ENCODE assay signal across 28 cellular contexts in the genomic region with DNA sequence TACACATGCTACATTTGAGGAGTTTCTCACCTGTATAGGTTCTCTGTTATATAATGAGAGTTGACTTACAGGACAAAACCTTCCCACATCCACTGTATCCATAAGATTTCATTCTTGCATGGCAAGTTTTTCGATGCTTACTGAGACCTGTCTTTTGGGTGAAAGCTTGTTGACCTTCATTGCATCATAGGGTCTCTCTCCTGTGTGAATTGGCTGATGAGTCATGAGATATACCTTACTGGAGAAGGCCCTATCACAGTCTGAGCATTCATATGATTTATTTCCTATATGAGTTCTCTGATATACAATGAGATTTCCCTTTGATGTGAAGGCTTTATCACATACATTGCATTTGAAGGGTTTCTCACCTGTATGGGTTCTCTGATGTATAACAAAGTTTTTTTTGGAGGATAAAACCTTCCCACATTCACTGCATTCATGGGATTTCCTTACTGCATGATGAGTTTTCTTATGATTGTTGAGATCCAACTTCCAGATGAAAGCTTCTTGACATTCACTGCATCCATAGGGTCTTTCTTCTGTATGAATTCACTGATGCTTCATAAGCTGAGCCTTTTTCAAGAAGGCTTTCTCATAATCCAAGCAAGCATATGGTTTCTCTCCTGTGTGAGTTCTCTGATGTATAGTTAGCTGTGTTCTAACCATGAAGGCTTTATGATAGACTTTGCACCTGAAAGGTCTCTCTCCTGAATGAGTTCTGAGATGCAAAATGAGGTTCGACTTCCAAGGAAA. TPM values are rescaled to one million over a fixed set of nuclear protein-coding genes. Genes with fewer than 3 reads are reported as not detected.
DNase-seq lines count a peak whose midpoint lies in the region; ATAC-seq, FAIRE-seq and TF ChIP-seq lines count a peak whose summit lies in the region.
"Had no signal": no experiment of that assay in that cellular context is flagged by ENCODE, and none has a peak within 500 bp of the region (broad histone marks: within the 10 kb centered on the region; RNA-seq: fewer than 3 reads in every experiment).

No MANE protein-coding gene starts in this region.

- no peak for TF ChIP-seq RAD21 in GM12878 (IDR thresholded peaks at IDR 0.05; ENCODE audit: insufficient read depth, low read depth, low read length)

- H4K5ac ChIP-seq in mesendoderm (ENCODE audit: low read length), result no peak overlapping the region

- H3K27me3 ChIP-seq in BLaER1 (no peaks in the 10 kb centered on the region), GM12878 (replicated peaks in 1 of 2; ENCODE audit: control insufficient read depth in 2 of 2, insufficient read depth in 2 of 2, low read length in 1 of 2) (no peaks in the 10 kb centered on the region), mesendoderm (ENCODE audit: insufficient read depth, low read length, poor library complexity) (no peaks in the 10 kb centered on the region)
- H3K27me3 ChIP-seq: BE2C, SJSA1 had no signal

- no peak overlapping the region for H3K4me2 ChIP-seq in BLaER1
- no peak overlapping the region for H3K4me2 ChIP-seq in GM12878 (ENCODE audit: control insufficient read depth, insufficient read depth)
- H3K4me2 ChIP-seq in mesendoderm (ENCODE audit: low read length), result no peak overlapping the region

- no peaks in the 10 kb centered on the region for H3K79me2 ChIP-seq in GM12878 (ENCODE audit: control insufficient read depth, insufficient read depth, low read length)
- no peaks in the 10 kb centered on the region for H3K79me2 ChIP-seq in mesendoderm (ENCODE audit: control insufficient read depth, insufficient read depth, low read length)

- FAIRE-seq in GM12878 (lab: Jason Lieb, UNC), result no peak
- FAIRE-seq: GM12892, GM19239, H54, HTR-8/SVneo had no signal

- DNase-seq in GM12878 (ENCODE audit: low read depth, low spot score) (no peak), mesendoderm (peak; percentile 18), hypothalamus (lab: John Stamatoyannopoulos, UW) (no peak), activated T-cell treated with anti-CD3 and anti-CD28 coated beads for 4 hours (no peak)
- no peak for DNase-seq in activated effector memory CD4-positive, alpha-beta T cell treated with Interleukin-2 at 50 U/mL for 16 hours
- DNase-seq: 8988T; ACHN; BE2C; CD4-positive, CD25-positive, alpha-beta regulatory T cell; COR-L47; EL; GF-D8; NCI-H1048; NCI-H1417; NCI-H1694; NCI-H2081; NCI-H2227 treated with DMSO at 0.1 percent for 48 hours; NCI-H526 treated with DMSO at 0.1 percent for 48 hours; Right ventricle myocardium superior; RPMI8226 had no signal

- CTCF ChIA-PET in HEK293 (lab: Yijun Ruan, JAX), result interaction anchor here (0.6 to 1.2 kb wide), 2 partner anchors 11 to 243 kb away, joined by 3 to 4 read pairs; no protein-coding TSS in a partner anchor
- CTCF ChIA-PET in GM12878 (lab: Yijun Ruan, JAX), result no interaction called here

- H3K4me3 ChIP-seq in BLaER1 (peak overlapping the region; percentile 19; the same call in 1 of the 2 replicates), HEK293 (ENCODE audit: low read depth, low read length) (no peak overlapping the region), GM12878 (no peak overlapping the region), mesendoderm (ENCODE audit: low read length) (no peak overlapping the region)
- H3K4me3 ChIP-seq: SJSA1 had no signal

- H4K8ac ChIP-seq in mesendoderm (ENCODE audit: low read depth, low read length), result no peak overlapping the region

- H3K56ac ChIP-seq in mesendoderm (ENCODE audit: low read length), result no peak overlapping the region

- H2BK120ac ChIP-seq in mesendoderm (ENCODE audit: low read depth, low read length), result no peak overlapping the region

- intact Hi-C loops in GM12878 (cut with micrococcal nuclease; ENCODE audit: unreplicated experiment), result no loop called here

- in situ Hi-C loops in GM12878 (cut with MboI), result no loop called here

- no peak for TF ChIP-seq EP300 in GM12878 (IDR thresholded peaks at IDR 0.05; ENCODE audit: borderline replicate concordance in 1 of 2, control insufficient read depth in 1 of 2, low read depth in 2 of 2, low read length in 2 of 2)

- H4K20me1 ChIP-seq in BLaER1 (no peaks in the 10 kb centered on the region), GM12878 (ENCODE audit: control insufficient read depth, insufficient read depth) (no peaks in the 10 kb centered on the region)

- no peak overlapping the region for H2AK5ac ChIP-seq in mesendoderm (ENCODE audit: low read length)

- H2BK15ac ChIP-seq in mesendoderm (replicated peaks; ENCODE audit: low read depth), result no peak overlapping the region

- H3K9ac ChIP-seq in BLaER1 (no peak overlapping the region), GM12878 (ENCODE audit: control insufficient read depth, insufficient read depth, low read length) (no peak overlapping the region), mesendoderm (ENCODE audit: low read length) (no peak overlapping the region)

- SMC1A ChIA-PET in GM12878 (lab: Charles Lee; ENCODE audit: uncharacterized antibody, unreplicated experiment), result no interaction called here

- BruUV-seq in GM12878 (replicated peaks; lab: Mats Ljungman, UMichigan), result no TSS peak

- no peak for TF ChIP-seq CTCF in HEK293 (tag by site-specific recombination; IDR thresholded peaks at IDR 0.05)
- no peak for TF ChIP-seq CTCF in GM12878 (IDR thresholded peaks at IDR 0.05 in 2 of 3, conservative IDR thresholded peaks at IDR 0.05 in 1 of 3; ENCODE audit: control insufficient read depth in 2 of 3, extremely low read depth in 1 of 3, insufficient read depth in 1 of 3, low read depth in 3 of 3, low read length in 3 of 3)

- TF ChIP-seq POLR2A in GM12878 (IDR thresholded peaks at IDR 0.05; ENCODE audit: low read depth, low read length), result no peak

- H3K27ac ChIP-seq in BLaER1 (no peak overlapping the region), HEK293 (ENCODE audit: extremely low read depth, low read depth, low read length) (no peak overlapping the region), GM12878 (ENCODE audit: control insufficient read depth, insufficient read depth) (no peak overlapping the region), mesendoderm (ENCODE audit: low read depth, low read length) (no peak overlapping the region)
- H3K27ac ChIP-seq: SJSA1 had no signal

- H3K4me1 ChIP-seq in BLaER1 (no peaks in the 10 kb centered on the region), HEK293 (ENCODE audit: control insufficient read depth, insufficient read depth, low read length) (no peaks in the 10 kb centered on the region), GM12878 (ENCODE audit: control insufficient read depth, insufficient read depth, low read length) (no peaks in the 10 kb centered on the region), mesendoderm (ENCODE audit: control insufficient read depth, low read depth, low read length) (no peaks in the 10 kb centered on the region)
- H3K4me1 ChIP-seq: BE2C, SJSA1 had no signal

- H2BK5ac ChIP-seq in mesendoderm (ENCODE audit: low read length), result no peak overlapping the region

- H3K36me3 ChIP-seq in BLaER1 (peaks cover 80% of the 10 kb centered on the region), HEK293 (ENCODE audit: control insufficient read depth in 2 of 2, insufficient read depth in 1 of 2, low read length in 2 of 2) (no peaks in the 10 kb centered on the region), GM12878 (ENCODE audit: control insufficient read depth in 2 of 2, insufficient read depth in 2 of 2, low read length in 1 of 2) (no peaks in the 10 kb centered on the region), mesendoderm (ENCODE audit: control insufficient read depth, insufficient read depth, low read length) (no peaks in the 10 kb centered on the region)
- H3K36me3 ChIP-seq: BE2C, SJSA1 had no signal

- H3K79me1 ChIP-seq in mesendoderm (ENCODE audit: low read length), result no peaks in the 10 kb centered on the region

- RAD21 ChIA-PET in GM12878 (lab: Charles Lee; ENCODE audit: unreplicated experiment), result no interaction called here

- no peak for ATAC-seq in GM12878
- ATAC-seq in activated CD4-positive, CD25-positive, alpha-beta regulatory T cell treated with anti-CD3 and anti-CD28 coated beads, Interleukin-2, amount 50 U/mL, for 24 hours, result no peak

- peaks cover 99% of the 10 kb centered on the region for H3K9me3 ChIP-seq in BLaER1
- no peaks in the 10 kb centered on the region; the same call in 1 of the 2 replicates for H3K9me3 ChIP-seq in HEK293 (ENCODE audit: control insufficient read depth, insufficient read depth, low read depth, low read length)
- peaks cover 11% of the 10 kb centered on the region for H3K9me3 ChIP-seq in GM12878 (replicated peaks; ENCODE audit: control insufficient read depth, insufficient read depth, low read length)

- no peak overlapping the region for H3K23ac ChIP-seq in mesendoderm (ENCODE audit: low read length)

- no peak overlapping the region for H3K18ac ChIP-seq in mesendoderm (ENCODE audit: low read length)

- no peak overlapping the region for H3K4ac ChIP-seq in mesendoderm (ENCODE audit: low read depth, low read length)

- 46% methylated on average over 2 of the region's 2 CpGs for WGBS in GM12878 (ENCODE audit: insufficient coverage, insufficient replicate concordance, low lambda C conversion rate, missing lambda C conversion rate)
- no CpG with 5 or more reads among the region's 2 CpGs for WGBS in mesendoderm (ENCODE audit: extremely low coverage, insufficient coverage, low lambda C conversion rate)

- no peak overlapping the region for H2AFZ ChIP-seq in GM12878 (ENCODE audit: control insufficient read depth, low read depth, low read length)

- POLR2A ChIA-PET in HEK293 (lab: Yijun Ruan, JAX), result no interaction called here
- POLR2A ChIA-PET in GM12878 (lab: Charles Lee), result no interaction called here

RNA-seq across cellular contexts. Expression of a gene that starts 25.7 kb away (rescaled TPM):
- 112 and 128 TPM in 2 replicates for total RNA-seq in GM12878 (2013; cell fraction: nucleolus; rRNA removed)
- 5.6 and 6.0 TPM in 2 replicates for total RNA-seq in GM12878 (2014; rRNA removed)
- total RNA-seq in GM12878 (2014; rRNA removed; fragmentation: Illumina TruSeq; extraction: Trizol), result 5.9 and 6.7 TPM in 2 replicates
- 4.3 and 6.1 TPM in 2 replicates for total RNA-seq in GM12878 (2021)
- 0.68 TPM for polyA plus RNA-seq in GM12878 (2011; ENCODE audit: low read depth)
- 5.6 and 8.4 TPM in 2 replicates for polyA plus RNA-seq in GM12878 (2011; rRNA removed)
- polyA plus RNA-seq in GM12878 (2011; cell fraction: cytosol; rRNA removed), result 1.9 and 3.1 TPM in 2 replicates
- 14.3 and 15.2 TPM in 2 replicates for polyA plus RNA-seq in GM12878 (2011; cell fraction: nucleus; rRNA removed)
- polyA plus RNA-seq in GM12878 (2012), result 1.4 and 1.8 TPM in 2 replicates
- polyA plus RNA-seq in GM12878 (2014; fragmentation: Illumina TruSeq; extraction: Trizol), result 5.1 and 6.9 TPM in 2 replicates
- polyA plus RNA-seq in GM12878 (2014; fragmentation: Nextera tagmentation; extraction: Ambion mirVana), result 1 to 10 TPM; 1.0 to 1.4 TPM
- polyA plus RNA-seq in GM12878 (2014; rRNA removed), result 2.8 and 3.9 TPM in 2 replicates
- polyA plus RNA-seq in GM12878 (2016; fragmentation: Nextera tagmentation; extraction: Ambion mirVana), result 1 to 10 TPM; 2.9 TPM
- 9.2 and 10.6 TPM in 2 replicates for polyA minus RNA-seq in GM12878 (2011; rRNA and poly(A)+ RNA removed)
- 0.83 and 1.5 TPM in 2 replicates for polyA minus RNA-seq in GM12878 (2011; cell fraction: cytosol; rRNA and poly(A)+ RNA removed)
- polyA minus RNA-seq in GM12878 (2011; cell fraction: nucleus; rRNA and poly(A)+ RNA removed), result 12.6 and 19.0 TPM in 2 replicates
- polyA plus RNA-seq in mesendoderm (2013, experiment 1 of 2), result 13.3 TPM
- 12.7 TPM for polyA plus RNA-seq in mesendoderm (2013, experiment 2 of 2)

RNA-seq across cellular contexts. Expression of a gene that starts 42.8 kb away (rescaled TPM):
- 100 and 104 TPM in 2 replicates for total RNA-seq in GM12878 (2013; cell fraction: nucleolus; rRNA removed)
- total RNA-seq in GM12878 (2014; rRNA removed) (5.5 and 6.4 TPM in 2 replicates), GM12878 (2014; rRNA removed; fragmentation: Illumina TruSeq; extraction: Trizol) (9.7 TPM in 2 replicates), GM12878 (2021) (7.3 and 8.1 TPM in 2 replicates)
- polyA plus RNA-seq in GM12878 (2011; ENCODE audit: low read depth), result 3.0 TPM
- polyA plus RNA-seq in GM12878 (2011; rRNA removed) (4.8 and 5.2 TPM in 2 replicates), GM12878 (2014; fragmentation: Illumina TruSeq; extraction: Trizol) (5.1 and 5.8 TPM in 2 replicates), GM12878 (2014; fragmentation: Nextera tagmentation; extraction: Ambion mirVana) (under 1 TPM; 0.87 to 0.88 TPM), GM12878 (2014; rRNA removed) (3.4 TPM in 2 replicates), GM12878 (2016; fragmentation: Nextera tagmentation; extraction: Ambion mirVana) (1 to 10 TPM; 4.3 to 4.7 TPM)
- polyA plus RNA-seq in GM12878 (2011; cell fraction: cytosol; rRNA removed), result 1.7 and 1.9 TPM in 2 replicates
- 6.6 and 7.9 TPM in 2 replicates for polyA plus RNA-seq in GM12878 (2011; cell fraction: nucleus; rRNA removed)
- polyA plus RNA-seq in GM12878 (2012), result 2.5 and 3.0 TPM in 2 replicates
- 11.9 and 16.2 TPM in 2 replicates for polyA minus RNA-seq in GM12878 (2011; rRNA and poly(A)+ RNA removed)
- polyA minus RNA-seq in GM12878 (2011; cell fraction: cytosol; rRNA and poly(A)+ RNA removed), result 2.1 and 4.4 TPM in 2 replicates
- 16.8 and 22.4 TPM in 2 replicates for polyA minus RNA-seq in GM12878 (2011; cell fraction: nucleus; rRNA and poly(A)+ RNA removed)
- polyA plus RNA-seq in mesendoderm (2013, experiment 1 of 2), result 74.3 TPM
- polyA plus RNA-seq in mesendoderm (2013, experiment 2 of 2), result 75.9 TPM
